ENCODE assay signal across 20 cellular contexts in genomic region chr9:120970249-120970648, GRCh38.
"Had no signal": no experiment of that assay in that cellular context is flagged by ENCODE, and none has a peak within 500 bp of the region (broad histone marks: within the 10 kb centered on the region; RNA-seq: fewer than 3 reads in every experiment).

No MANE protein-coding gene starts in this region.

- H3K9me3 Mint-ChIP-seq: activated T-helper 17 cell treated with anti-CD3 and anti-CD28 coated beads, Interleukin-2, amount 50 U/mL, for 72 hours; endodermal cell had no signal

- H3K27ac Mint-ChIP-seq: activated T-helper 17 cell treated with anti-CD3 and anti-CD28 coated beads, Interleukin-2, amount 50 U/mL, for 72 hours; endodermal cell had no signal

- H3K27me3 Mint-ChIP-seq: activated T-helper 17 cell treated with anti-CD3 and anti-CD28 coated beads, Interleukin-2, amount 50 U/mL, for 72 hours had no signal

- H3K4me3 Mint-ChIP-seq: activated T-helper 17 cell treated with anti-CD3 and anti-CD28 coated beads, Interleukin-2, amount 50 U/mL, for 72 hours; endodermal cell had no signal

- H3K4me3 ChIP-seq: dorsolateral prefrontal cortex, gastrocnemius medialis, heart left ventricle, lung, pancreas, sigmoid colon, stomach, testis, upper lobe of right lung had no signal

- DNase-seq: activated CD4-positive, alpha-beta T cell treated with anti-CD3 and anti-CD28 coated beads for 1 hour; activated CD4-positive, alpha-beta T cell treated with anti-CD3 and anti-CD28 coated beads, Interleukin-2, amount 50 U/mL, for 48 hours; activated naive CD4-positive, alpha-beta T cell treated with Interleukin-2 at 50 U/mL for 16 hours; dorsolateral prefrontal cortex; endodermal cell; gastrocnemius medialis; heart left ventricle; islet precursor cell; midbrain; pancreas; sigmoid colon; stimulated activated CD4-positive, alpha-beta T cell treated with anti-CD3 and anti-CD28 coated beads, Interleukin-12 subunit alpha, Interleukin-12 subunit beta, amount 100 ng/mL, for 4 hours; stimulated activated CD4-positive, alpha-beta T cell treated with anti-CD3 and anti-CD28 coated beads, Interleukin-2, amount 100 ng/mL, for 24 hours; stomach; testis; upper lobe of right lung had no signal

- ATAC-seq: activated T-helper 17 cell treated with anti-CD3 and anti-CD28 coated beads, Interleukin-2, amount 50 U/mL, for 72 hours; gastrocnemius medialis; heart left ventricle; pancreas; upper lobe of right lung had no signal

- FAIRE-seq: astrocyte, bronchial epithelial cell, pancreas had no signal

- H3K4me1 Mint-ChIP-seq: endodermal cell had no signal
